In genomic region chr12:125395583-125396215, GRCh38 we compare ENCODE assay signal across 25 cellular contexts.
"Had no signal": no experiment of that assay in that cellular context is flagged by ENCODE, and none has a peak within 500 bp of the region (broad histone marks: within the 10 kb centered on the region; RNA-seq: fewer than 3 reads in every experiment).

No MANE protein-coding gene starts in this region.

- H3K27me3 ChIP-seq: left lung, ovary, right atrium auricular region, sigmoid colon, suprapubic skin, tibial nerve, uterus had no signal

- H3K4me3 Mint-ChIP-seq: immature natural killer cell; mesothelial cell of epicardium; naive thymus-derived CD4-positive, alpha-beta T cell; natural killer cell treated with Interleukin-12 subunit alpha and Interleukin-12 subunit beta and Interleukin-15 and Interleukin-18, amount 100 ng/mL, for 72 hours; stimulated activated effector memory CD8-positive, alpha-beta T cell treated with anti-CD3 and anti-CD28 coated beads, Interleukin-12 subunit alpha, Interleukin-12 subunit beta, amount 100 ng/mL, for 72 hours; stimulated activated naive CD8-positive, alpha-beta T cell treated with anti-CD3 and anti-CD28 coated beads, Interleukin-15, Interleukin-2, amounts not matched to agents 100 ng/mL and 50 ng/mL, for 24 hours; type B pancreatic cell had no signal

- H3K27ac Mint-ChIP-seq: immature natural killer cell; mesothelial cell of epicardium; naive thymus-derived CD4-positive, alpha-beta T cell; natural killer cell treated with Interleukin-12 subunit alpha and Interleukin-12 subunit beta and Interleukin-15 and Interleukin-18, amount 100 ng/mL, for 72 hours; progenitor cell of endocrine pancreas; stimulated activated effector memory CD8-positive, alpha-beta T cell treated with anti-CD3 and anti-CD28 coated beads, Interleukin-12 subunit alpha, Interleukin-12 subunit beta, amount 100 ng/mL, for 72 hours; stimulated activated naive CD8-positive, alpha-beta T cell treated with anti-CD3 and anti-CD28 coated beads, Interleukin-15, Interleukin-2, amounts not matched to agents 100 ng/mL and 50 ng/mL, for 24 hours; type B pancreatic cell had no signal

- H3K9me3 ChIP-seq: lower lobe of right lung, ovary, suprapubic skin, uterus had no signal

- H3K27me3 Mint-ChIP-seq: stimulated activated naive CD8-positive, alpha-beta T cell treated with anti-CD3 and anti-CD28 coated beads, Interleukin-15, Interleukin-2, amounts not matched to agents 100 ng/mL and 50 ng/mL, for 24 hours had no signal

- H3K36me3 Mint-ChIP-seq: immature natural killer cell; mesothelial cell of epicardium; naive thymus-derived CD4-positive, alpha-beta T cell; natural killer cell treated with Interleukin-12 subunit alpha and Interleukin-12 subunit beta and Interleukin-15 and Interleukin-18, amount 100 ng/mL, for 72 hours; stimulated activated effector memory CD8-positive, alpha-beta T cell treated with anti-CD3 and anti-CD28 coated beads, Interleukin-12 subunit alpha, Interleukin-12 subunit beta, amount 100 ng/mL, for 72 hours; type B pancreatic cell had no signal

- ATAC-seq: left colon; left lung; lower lobe of right lung; naive thymus-derived CD4-positive, alpha-beta T cell; natural killer cell treated with Interleukin-12 subunit alpha and Interleukin-12 subunit beta and Interleukin-15 and Interleukin-18, amount 100 ng/mL, for 72 hours; stimulated activated effector memory CD8-positive, alpha-beta T cell treated with anti-CD3 and anti-CD28 coated beads, Interleukin-12 subunit alpha, Interleukin-12 subunit beta, amount 100 ng/mL, for 72 hours had no signal

- H3K4me3 ChIP-seq: left lung, lower lobe of right lung, ovary, right atrium auricular region, sigmoid colon, spleen, suprapubic skin, tibial nerve, uterus had no signal

- H3K27ac ChIP-seq: left lung, lower lobe of right lung, ovary, right atrium auricular region, sigmoid colon, spleen, suprapubic skin, tibial nerve, uterus had no signal

- H3K36me3 ChIP-seq: left lung, lower lobe of right lung, ovary, right atrium auricular region, sigmoid colon, spleen, suprapubic skin, tibial nerve, uterus had no signal

- DNase-seq: hypothalamus; immature natural killer cell; kidney; left colon; left lung; lower lobe of right lung; mammary epithelial cell; mesenchymal stem cell; naive thymus-derived CD4-positive, alpha-beta T cell; ovary; sigmoid colon; small intestine; spleen; stimulated activated CD4-positive, alpha-beta T cell treated with anti-CD3 and anti-CD28 coated beads, Interleukin-4, amount 100 ng/mL, for 24 hours; stimulated activated naive CD4-positive, alpha-beta T cell; uterus had no signal

- H3K4me1 Mint-ChIP-seq: immature natural killer cell; mesothelial cell of epicardium; stimulated activated effector memory CD8-positive, alpha-beta T cell treated with anti-CD3 and anti-CD28 coated beads, Interleukin-12 subunit alpha, Interleukin-12 subunit beta, amount 100 ng/mL, for 72 hours had no signal

- H3K4me1 ChIP-seq: left lung, lower lobe of right lung, right atrium auricular region, sigmoid colon, spleen, suprapubic skin, tibial nerve, uterus had no signal
